ENCODE assay signal across 9 cellular contexts in the genomic region with DNA sequence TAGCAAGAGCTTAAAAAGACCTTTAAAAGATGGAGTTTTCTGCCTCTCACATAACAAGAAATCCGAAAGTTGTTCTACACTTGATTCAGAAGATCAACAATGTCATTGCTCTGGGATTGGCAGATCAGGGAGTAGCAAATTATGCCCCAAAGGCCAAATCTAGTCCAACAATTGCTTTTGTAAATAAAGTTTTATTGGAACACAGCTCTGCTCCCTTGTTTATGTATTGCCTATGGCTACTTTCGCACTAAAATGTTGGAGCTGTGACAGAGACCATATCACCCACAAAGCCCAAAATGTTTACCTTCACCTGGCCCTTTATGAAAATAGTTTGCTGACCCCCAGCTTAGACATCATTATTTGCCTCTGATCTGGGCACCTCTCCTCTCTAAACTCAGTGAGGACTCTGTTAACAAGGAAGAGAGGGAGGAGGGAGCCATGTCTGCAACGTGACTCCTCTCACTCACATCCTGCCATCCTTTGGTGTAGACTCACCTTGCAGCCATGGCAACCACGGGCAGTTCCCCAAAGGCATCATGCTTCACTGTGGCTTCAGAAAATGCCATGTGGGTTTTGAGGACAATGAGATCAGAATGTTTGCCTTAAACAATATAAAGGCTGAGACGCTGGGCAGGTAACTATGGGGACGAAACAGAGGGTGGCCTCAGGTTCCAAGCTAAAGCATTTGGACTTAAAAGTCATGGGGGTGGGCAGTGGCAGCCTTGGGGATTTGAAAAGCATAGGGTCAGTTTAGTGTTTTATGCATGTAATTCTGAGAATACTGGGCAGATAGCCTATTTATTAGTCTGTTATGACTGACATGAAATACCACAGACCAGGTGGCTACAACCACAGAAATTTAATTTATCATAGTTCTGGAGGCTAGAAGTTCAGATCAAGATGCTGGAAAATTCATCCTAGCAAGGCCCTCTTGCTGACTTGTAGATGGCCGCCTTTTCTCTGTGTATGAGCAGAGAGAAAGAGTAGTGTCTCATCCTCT.
A peak's percentile ranks its signal among the peaks of the same experiment; 100 is the strongest.
DNase-seq lines count a peak whose midpoint lies in the region; ATAC-seq, FAIRE-seq and TF ChIP-seq lines count a peak whose summit lies in the region.
"Had no signal": no experiment of that assay in that cellular context is flagged by ENCODE, and none has a peak within 500 bp of the region (broad histone marks: within the 10 kb centered on the region; RNA-seq: fewer than 3 reads in every experiment).

No MANE protein-coding gene starts in this region.

- no peaks in the 10 kb centered on the region for H3K36me3 Mint-ChIP-seq in activated T-cell treated with anti-CD3 and anti-CD28 coated beads, Interleukin-2, amount 50 U/mL, for 24 hours (ENCODE audit: low read depth)
- no peaks in the 10 kb centered on the region for H3K36me3 Mint-ChIP-seq in nephron progenitor cell (ENCODE audit: low read depth)

- TF ChIP-seq POLR2A in GM12891 (IDR thresholded peaks at IDR 0.05; ENCODE audit: low read depth, low read length): no peak

- H3K4me3 ChIP-seq in rectal smooth muscle tissue (ENCODE audit: low read length): no peak overlapping the region

- H3K27me3 Mint-ChIP-seq in activated T-cell treated with anti-CD3 and anti-CD28 coated beads, Interleukin-2, amount 50 U/mL, for 24 hours: no peaks in the 10 kb centered on the region
- H3K27me3 Mint-ChIP-seq in nephron progenitor cell (ENCODE audit: low read depth, poor library complexity): peaks cover 7% of the 10 kb centered on the region

- peak; percentile 75 for FAIRE-seq in GM12891 (lab: Jason Lieb, UNC)
- FAIRE-seq: G401.6 had no signal

- H3K27ac ChIP-seq in rectal smooth muscle tissue (ENCODE audit: low read depth, low read length): no peak overlapping the region

- H3K36me3 ChIP-seq in rectal smooth muscle tissue (ENCODE audit: control insufficient read depth, insufficient read depth, low read length): no peaks in the 10 kb centered on the region

- H3K4me3 Mint-ChIP-seq in activated T-cell treated with anti-CD3 and anti-CD28 coated beads, Interleukin-2, amount 50 U/mL, for 24 hours: no peak overlapping the region
- no peak overlapping the region for H3K4me3 Mint-ChIP-seq in nephron progenitor cell

- peak overlapping the region; percentile 77 for H3K27ac Mint-ChIP-seq in activated T-cell treated with anti-CD3 and anti-CD28 coated beads, Interleukin-2, amount 50 U/mL, for 24 hours
- no peak overlapping the region for H3K27ac Mint-ChIP-seq in nephron progenitor cell

- H3K4me1 ChIP-seq in rectal smooth muscle tissue (ENCODE audit: control insufficient read depth, insufficient read depth, low read length): no peaks in the 10 kb centered on the region

- ATAC-seq in GM18517 (IDR thresholded peaks at IDR 0.05; ENCODE audit: unreplicated experiment): no peak

- DNase-seq in GM12891 (ENCODE audit: insufficient read length, low spot score): no peak
- peak; percentile 97 for DNase-seq in NCI-H69 (lab: John Stamatoyannopoulos, UW)
- DNase-seq in activated T-cell treated with anti-CD3 and anti-CD28 coated beads, Interleukin-2, amount 50 U/mL, for 24 hours: peak; percentile 62
- DNase-seq in GM20000 (ENCODE audit: low spot score): no peak
- no peak for DNase-seq in NCI-H82 (lab: John Stamatoyannopoulos, UW)
- DNase-seq in nephron progenitor cell: no peak

- H3K4me1 Mint-ChIP-seq in activated T-cell treated with anti-CD3 and anti-CD28 coated beads, Interleukin-2, amount 50 U/mL, for 24 hours (ENCODE audit: low read depth): peaks cover 48% of the 10 kb centered on the region
- no peaks in the 10 kb centered on the region for H3K4me1 Mint-ChIP-seq in nephron progenitor cell

- no peak for TF ChIP-seq CTCF in GM20000 (IDR thresholded peaks at IDR 0.05; ENCODE audit: extremely low read depth, missing control alignments)
- TF ChIP-seq CTCF in nephron progenitor cell (IDR thresholded peaks at IDR 0.05): no peak

- no peaks in the 10 kb centered on the region for H3K9me3 Mint-ChIP-seq in activated T-cell treated with anti-CD3 and anti-CD28 coated beads, Interleukin-2, amount 50 U/mL, for 24 hours
- peaks cover 16% of the 10 kb centered on the region for H3K9me3 Mint-ChIP-seq in nephron progenitor cell

- peak overlapping the region; percentile 21 for H3K9ac ChIP-seq in rectal smooth muscle tissue (ENCODE audit: low read length)

- no peaks in the 10 kb centered on the region for H3K27me3 ChIP-seq in rectal smooth muscle tissue (ENCODE audit: control insufficient read depth, insufficient read depth, low read length)

TF ChIP-seq in GM12891, 5 proteins besides CTCF, POLR2A, EP300 and RAD21:
- TF ChIP-seq POLR2AphosphoS5 (IDR thresholded peaks at IDR 0.05; ENCODE audit: low read depth, low read length): no peak
- TF ChIP-seq SPI1 (IDR thresholded peaks at IDR 0.05; ENCODE audit: low read depth, low read length): peak; percentile 47; the same call in 1 of the 2 replicates

Comparison
In these comparisons a context has a peak if more than half of its experiments do, and no peak if none do; other contexts are left out.
1. DNase-seq: peak in NCI-H69 (single experiment) and activated T-cell treated with anti-CD3 and anti-CD28 coated beads, Interleukin-2, amount 50 U/mL, for 24 hours (single experiment); none in GM12891 (single experiment), GM20000 (single experiment), NCI-H82 (single experiment) and nephron progenitor cell (single experiment).